8 cellular contexts compared by ENCODE assay signal in the genomic region with DNA sequence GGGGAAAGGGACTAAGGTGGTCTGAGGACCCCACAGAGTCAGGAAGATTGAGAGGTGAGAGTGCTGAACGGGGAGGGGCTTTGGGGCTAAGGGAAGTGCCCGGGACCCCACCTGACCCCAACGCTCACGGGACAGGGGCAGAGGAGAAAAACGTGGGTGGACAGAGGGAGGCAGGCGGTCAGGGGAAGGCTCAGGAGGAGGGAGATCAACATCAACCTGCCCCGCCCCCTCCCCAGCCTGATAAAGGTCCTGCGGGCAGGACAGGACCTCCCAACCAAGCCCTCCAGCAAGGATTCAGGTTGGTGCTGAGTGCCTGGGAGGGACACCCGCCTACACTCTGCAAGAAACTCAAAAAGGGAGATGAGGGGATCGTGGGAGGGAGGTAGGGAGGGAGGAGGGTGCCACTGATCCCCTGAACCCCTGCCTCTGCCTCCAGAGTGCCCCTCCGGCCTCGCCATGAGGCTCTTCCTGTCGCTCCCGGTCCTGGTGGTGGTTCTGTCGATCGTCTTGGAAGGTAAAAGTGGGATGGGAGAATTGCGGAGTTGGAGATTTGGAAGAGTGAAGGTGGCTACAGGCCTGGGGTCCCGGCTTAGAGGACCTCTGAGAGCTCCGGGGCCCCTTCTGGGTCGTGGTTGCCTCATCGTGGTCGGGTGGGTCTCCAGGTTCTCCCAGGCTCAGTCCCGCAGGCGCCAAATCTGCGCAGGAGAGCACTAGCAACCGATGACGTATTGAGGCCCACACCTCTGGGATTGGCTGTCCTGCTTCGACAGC. TPM values are rescaled to one million over a fixed set of nuclear protein-coding genes. Genes with fewer than 3 reads are reported as not detected.
A peak's percentile ranks its signal among the peaks of the same experiment; 100 is the strongest.
DNase-seq lines count a peak whose midpoint lies in the region; ATAC-seq and TF ChIP-seq lines count a peak whose summit lies in the region.
"Not testable (repeated sequence)": the region's sequence is repeated elsewhere in the genome, so short reads cannot be mapped to it uniquely, and the experiment has no call there.

Gene APOC1 (plus strand): TSS at position 173 of the 771 bp plus-strand sequence. CDS start 284 bp downstream, at position 457.

- peaks cover 18% of the 10 kb centered on the region for H3K4me1 ChIP-seq in BLaER1
- H3K4me1 ChIP-seq in duodenal mucosa (ENCODE audit: control insufficient read depth in 1 of 2, insufficient read depth in 2 of 2, low read length in 2 of 2): peaks cover 11 to 20% of the 10 kb centered on the region in 2 donors

- DNase-seq in HL-60 (ENCODE audit: low read depth in 1 of 2, low spot score in 1 of 2): peak in 1 of 2 experiments; percentile 77
- peak; percentile 75 for DNase-seq in NCI-H774 (lab: John Stamatoyannopoulos, UW)
- DNase-seq in activated CD4-positive, alpha-beta memory T cell treated with anti-CD3 and anti-CD28 coated beads for 36 hours: peak; percentile 87
- peak; percentile 85 to 97 for DNase-seq in lower leg skin (ENCODE audit: low spot score in 2 of 2)
- DNase-seq in stimulated activated CD4-positive, alpha-beta T cell treated with anti-CD3 and anti-CD28 coated beads, Interleukin-2, amount 100 ng/mL, for 48 hours: peak; percentile 66 to 71

- intact Hi-C loops in activated CD4-positive, alpha-beta memory T cell treated with anti-CD3 and anti-CD28 coated beads for 36 hours (cut with micrococcal nuclease); lower leg skin (cut with DNase I; ENCODE audit: low total_unique reads): not testable (repeated sequence)

- POLR2A ChIA-PET in activated CD4-positive, alpha-beta memory T cell treated with anti-CD3 and anti-CD28 coated beads for 36 hours (lab: Charles Lee): interaction anchor here (1.3 kb wide), 1 partner anchor 10 kb away, joined by 5 read pairs; the partner anchor contains the start of gene APOE

- 9 to 10% methylated on average over 28 of the region's 28 CpGs for WGBS in lower leg skin, 2 donors

- peak within 1 kb of the TSS; percentile 92 for H3K4me3 Mint-ChIP-seq in activated CD4-positive, alpha-beta memory T cell treated with anti-CD3 and anti-CD28 coated beads for 36 hours

- peak within 1 kb of the TSS; percentile 68 for H3K4me3 ChIP-seq in BLaER1
- H3K4me3 ChIP-seq in HL-60 (replicated peaks; ENCODE audit: insufficient read depth, low read length): peak within 1 kb of the TSS; percentile 23
- H3K4me3 ChIP-seq in duodenal mucosa (ENCODE audit: low read depth in 1 of 2, low read length in 2 of 2): peak within 1 kb of the TSS; percentile 66 to 76
- H3K4me3 ChIP-seq in lower leg skin (ENCODE audit: low read depth, poor library complexity, severe bottlenecking): peak within 1 kb of the TSS; percentile 17

- peak within 1 kb of the TSS; percentile 91 for H3K4me2 ChIP-seq in BLaER1

- TF ChIP-seq CTCF in HL-60 (IDR thresholded peaks at IDR 0.05; ENCODE audit: insufficient read depth, low read length); lower leg skin (IDR thresholded peaks at IDR 0.05): not testable (repeated sequence)

- H3K27ac ChIP-seq in BLaER1: peak within 1 kb of the TSS; percentile 76
- not testable (repeated sequence) for H3K27ac ChIP-seq in HL-60 (replicated peaks); duodenal mucosa (ENCODE audit: low read depth, low read length)

- not testable (repeated sequence) for TF ChIP-seq POLR2A in lower leg skin (IDR thresholded peaks at IDR 0.05)

- H3K36me3 ChIP-seq in BLaER1; duodenal mucosa (ENCODE audit: control insufficient read depth in 1 of 2, insufficient read depth in 2 of 2, low read length in 2 of 2): not testable (repeated sequence)

- not testable (repeated sequence) for H3K27me3 ChIP-seq in BLaER1; HL-60 (ENCODE audit: insufficient read depth, poor library complexity, severe bottlenecking); duodenal mucosa (ENCODE audit: control insufficient read depth in 1 of 2, insufficient read depth in 2 of 2, low read length in 2 of 2)

- H3K27me3 Mint-ChIP-seq in activated CD4-positive, alpha-beta memory T cell treated with anti-CD3 and anti-CD28 coated beads for 36 hours: peaks cover 26% of the 10 kb centered on the region

- H3K4me1 Mint-ChIP-seq in activated CD4-positive, alpha-beta memory T cell treated with anti-CD3 and anti-CD28 coated beads for 36 hours (ENCODE audit: low read depth): not testable (repeated sequence)

- H3K9me3 ChIP-seq in BLaER1; duodenal mucosa (ENCODE audit: control insufficient read depth in 1 of 2, low read length in 2 of 2): not testable (repeated sequence)

- H4K20me1 ChIP-seq in BLaER1: not testable (repeated sequence)

- CTCF ChIA-PET in activated CD4-positive, alpha-beta memory T cell treated with anti-CD3 and anti-CD28 coated beads for 36 hours (lab: Charles Lee): interaction anchor here (0.8 to 1.3 kb wide), 2 partner anchors 38 to 145 kb away, joined by 3 to 5 read pairs; no protein-coding TSS in a partner anchor

- not testable (repeated sequence) for H3K9me3 Mint-ChIP-seq in activated CD4-positive, alpha-beta memory T cell treated with anti-CD3 and anti-CD28 coated beads for 36 hours

- H3K9ac ChIP-seq in BLaER1: peak within 1 kb of the TSS; percentile 79
- H3K9ac ChIP-seq in duodenal mucosa (ENCODE audit: low read depth in 1 of 2, low read length in 2 of 2): peak within 1 kb of the TSS; percentile 33 to 57

- not testable (repeated sequence) for H3K36me3 Mint-ChIP-seq in activated CD4-positive, alpha-beta memory T cell treated with anti-CD3 and anti-CD28 coated beads for 36 hours

- peak within 1 kb of the TSS; percentile 59 for H3K27ac Mint-ChIP-seq in activated CD4-positive, alpha-beta memory T cell treated with anti-CD3 and anti-CD28 coated beads for 36 hours

- ATAC-seq in GM19452 (IDR thresholded peaks at IDR 0.05; ENCODE audit: unreplicated experiment): peak; percentile 97

RNA-seq across cellular contexts. Expression of gene APOC1, which starts in this region (rescaled TPM):
- total RNA-seq in activated CD4-positive, alpha-beta memory T cell treated with anti-CD3 and anti-CD28 coated beads for 36 hours: 1 to 10 TPM; 1.4 to 2.2 TPM
- total RNA-seq in lower leg skin: 10 to 100 TPM; 17.1 to 35.5 (median 28.8) TPM

Comparison
In these comparisons a context has a peak if more than half of its experiments do, and no peak if none do; other contexts are left out.
1. RNA of gene APOC1 (total RNA-seq): 17.1 to 35.5 TPM in lower leg skin; 1.4 to 2.2 TPM in activated CD4-positive, alpha-beta memory T cell treated with anti-CD3 and anti-CD28 coated beads for 36 hours; every median in the first group is over 4 times any median in the second.
2. H3K4me3 ChIP-seq: peak in every context shown above with its lines; median percentile 71 in duodenal mucosa; 68 in BLaER1; 23 in HL-60; 17 in lower leg skin.